In the genomic region with DNA sequence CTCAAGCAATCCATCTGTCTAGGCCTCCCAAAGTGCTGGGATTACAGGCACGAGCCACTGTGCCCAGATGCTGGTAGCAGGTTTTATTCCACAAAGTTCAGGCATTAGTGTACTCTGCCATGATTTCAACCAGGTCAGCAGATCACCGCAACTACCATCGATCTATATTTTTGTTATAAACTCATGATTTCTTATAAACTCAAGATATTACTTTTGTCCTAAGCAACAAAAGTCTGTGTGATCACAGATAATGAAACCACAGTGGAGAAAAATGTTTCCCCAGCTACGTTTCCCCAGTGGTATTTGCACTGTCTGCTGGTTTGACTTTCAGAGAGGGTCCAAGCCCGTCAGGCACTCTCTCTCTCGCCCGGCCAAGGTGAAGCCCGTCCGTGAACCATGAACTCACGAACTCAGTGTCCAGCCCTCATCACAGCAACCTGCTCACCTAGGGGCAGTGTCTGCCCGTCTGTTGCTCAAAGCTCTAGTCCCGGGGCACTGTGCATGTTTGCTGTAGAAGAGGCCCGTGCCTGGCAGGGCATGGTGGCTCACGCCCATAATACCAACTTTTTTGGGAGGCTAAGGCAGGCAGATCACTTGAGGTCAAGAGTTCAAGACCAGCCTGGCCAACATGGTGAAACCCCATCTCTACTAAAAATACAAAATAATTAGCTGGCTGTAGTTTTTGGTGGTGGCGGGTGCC, we compare ENCODE assay signal across 1 cellular context.
TF ChIP-seq lines count a peak whose summit lies in the region.

No MANE protein-coding gene starts in this region.

TF ChIP-seq in HepG2, 621 proteins besides CTCF, POLR2A, EP300 and RAD21 (continued from another document and continues in another):
- TF ChIP-seq HIC2 (CRISPR knock-in tag; IDR thresholded peaks at IDR 0.05; ENCODE audit: low read depth): peak; percentile 99
- 0 out of 2 replicates have a peak, but pooled peaks have one; percentile 50 for TF ChIP-seq ZBED4 (CRISPR knock-in tag; IDR thresholded peaks at IDR 0.05; ENCODE audit: borderline replicate concordance)
- TF ChIP-seq PRPF4 (IDR thresholded peaks at IDR 0.05; ENCODE audit: low read depth, low read length, poor library complexity, severe bottlenecking): no peak
- TF ChIP-seq PRDM15 (CRISPR knock-in tag; IDR thresholded peaks at IDR 0.05): peak; percentile 44; the same call in 1 of the 2 replicates
- TF ChIP-seq ARHGAP35 (CRISPR knock-in tag; IDR thresholded peaks at IDR 0.05; ENCODE audit: borderline replicate concordance): 0 out of 2 replicates have a peak, but pooled peaks have one; percentile 72
- peak; percentile 67 for TF ChIP-seq ZNF629 (CRISPR knock-in tag; conservative IDR thresholded peaks at IDR 0.05)
- TF ChIP-seq HMG20A (CRISPR knock-in tag; IDR thresholded peaks at IDR 0.05; ENCODE audit: borderline replicate concordance): peak; percentile 23; the same call in 1 of the 2 replicates
- TF ChIP-seq ONECUT2 (CRISPR knock-in tag; IDR thresholded peaks at IDR 0.05): no peak
- TF ChIP-seq ZNF556 (CRISPR knock-in tag; IDR thresholded peaks at IDR 0.05; ENCODE audit: borderline replicate concordance): peak; percentile 97
- TF ChIP-seq HNRNPH1 (optimal IDR thresholded peaks at IDR 0.05; ENCODE audit: low read depth, low read length): no peak
- TF ChIP-seq, protein P1, sequence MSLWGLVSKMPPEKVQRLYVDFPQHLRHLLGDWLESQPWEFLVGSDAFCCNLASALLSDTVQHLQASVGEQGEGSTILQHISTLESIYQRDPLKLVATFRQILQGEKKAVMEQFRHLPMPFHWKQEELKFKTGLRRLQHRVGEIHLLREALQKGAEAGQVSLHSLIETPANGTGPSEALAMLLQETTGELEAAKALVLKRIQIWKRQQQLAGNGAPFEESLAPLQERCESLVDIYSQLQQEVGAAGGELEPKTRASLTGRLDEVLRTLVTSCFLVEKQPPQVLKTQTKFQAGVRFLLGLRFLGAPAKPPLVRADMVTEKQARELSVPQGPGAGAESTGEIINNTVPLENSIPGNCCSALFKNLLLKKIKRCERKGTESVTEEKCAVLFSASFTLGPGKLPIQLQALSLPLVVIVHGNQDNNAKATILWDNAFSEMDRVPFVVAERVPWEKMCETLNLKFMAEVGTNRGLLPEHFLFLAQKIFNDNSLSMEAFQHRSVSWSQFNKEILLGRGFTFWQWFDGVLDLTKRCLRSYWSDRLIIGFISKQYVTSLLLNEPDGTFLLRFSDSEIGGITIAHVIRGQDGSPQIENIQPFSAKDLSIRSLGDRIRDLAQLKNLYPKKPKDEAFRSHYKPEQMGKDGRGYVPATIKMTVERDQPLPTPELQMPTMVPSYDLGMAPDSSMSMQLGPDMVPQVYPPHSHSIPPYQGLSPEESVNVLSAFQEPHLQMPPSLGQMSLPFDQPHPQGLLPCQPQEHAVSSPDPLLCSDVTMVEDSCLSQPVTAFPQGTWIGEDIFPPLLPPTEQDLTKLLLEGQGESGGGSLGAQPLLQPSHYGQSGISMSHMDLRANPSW (CRISPR knock-in tag; IDR thresholded peaks at IDR 0.05; ENCODE audit: borderline replicate concordance): no peak
- TF ChIP-seq GTF2F1 (IDR thresholded peaks at IDR 0.05; ENCODE audit: low read length): no peak
- 0 out of 2 replicates have a peak, but pooled peaks have one; percentile 54 for TF ChIP-seq BRD4 (CRISPR knock-in tag; IDR thresholded peaks at IDR 0.05)
- no peak for TF ChIP-seq PCBP2 (optimal IDR thresholded peaks at IDR 0.05; ENCODE audit: low read depth, low read length, poor library complexity, severe bottlenecking)
- TF ChIP-seq TFAP4 (IDR thresholded peaks at IDR 0.05; ENCODE audit: borderline replicate concordance, low read depth): peak; percentile 49; the same call in 1 of the 2 replicates
- TF ChIP-seq, protein P2, sequence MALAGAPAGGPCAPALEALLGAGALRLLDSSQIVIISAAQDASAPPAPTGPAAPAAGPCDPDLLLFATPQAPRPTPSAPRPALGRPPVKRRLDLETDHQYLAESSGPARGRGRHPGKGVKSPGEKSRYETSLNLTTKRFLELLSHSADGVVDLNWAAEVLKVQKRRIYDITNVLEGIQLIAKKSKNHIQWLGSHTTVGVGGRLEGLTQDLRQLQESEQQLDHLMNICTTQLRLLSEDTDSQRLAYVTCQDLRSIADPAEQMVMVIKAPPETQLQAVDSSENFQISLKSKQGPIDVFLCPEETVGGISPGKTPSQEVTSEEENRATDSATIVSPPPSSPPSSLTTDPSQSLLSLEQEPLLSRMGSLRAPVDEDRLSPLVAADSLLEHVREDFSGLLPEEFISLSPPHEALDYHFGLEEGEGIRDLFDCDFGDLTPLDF (CRISPR knock-in tag; IDR thresholded peaks at IDR 0.05): no peak
- no peak for TF ChIP-seq SP1 (IDR thresholded peaks at IDR 0.05)
- peak; percentile 31; the same call in 1 of the 2 replicates for TF ChIP-seq SP1 (CRISPR knock-in tag; IDR thresholded peaks at IDR 0.05)
- TF ChIP-seq RORA (CRISPR knock-in tag; IDR thresholded peaks at IDR 0.05): no peak
- TF ChIP-seq MLLT10 (CRISPR knock-in tag; IDR thresholded peaks at IDR 0.05): no peak
- peak in 1 of 2 experiments; percentile 14; a peak in 1 of 4 replicates for TF ChIP-seq MAFK (conservative IDR thresholded peaks at IDR 0.05 in 1 of 2, IDR thresholded peaks at IDR 0.05 in 1 of 2; ENCODE audit: low read length in 2 of 2)
- no peak; the same call in 1 of the 2 replicates for TF ChIP-seq ZNF333 (CRISPR knock-in tag; IDR thresholded peaks at IDR 0.05; ENCODE audit: borderline replicate concordance)
- peak; percentile 52; the same call in 1 of the 2 replicates for TF ChIP-seq FOXK1 (CRISPR knock-in tag; IDR thresholded peaks at IDR 0.05; ENCODE audit: borderline replicate concordance, low read depth)
- TF ChIP-seq MXD3 (CRISPR knock-in tag; IDR thresholded peaks at IDR 0.05): no peak; the same call in 1 of the 2 replicates
- TF ChIP-seq FOXK2 (IDR thresholded peaks at IDR 0.05): no peak
- no peak for TF ChIP-seq TCF7L2 (IDR thresholded peaks at IDR 0.05; ENCODE audit: low read depth, low read length)
- no peak for TF ChIP-seq TBX3 (IDR thresholded peaks at IDR 0.05; ENCODE audit: borderline replicate concordance)
- no peak for TF ChIP-seq ZNF207 (IDR thresholded peaks at IDR 0.05; ENCODE audit: borderline replicate concordance)
- peak; percentile 57; the same call in 1 of the 2 replicates for TF ChIP-seq TFDP2 (CRISPR knock-in tag; IDR thresholded peaks at IDR 0.05)
- TF ChIP-seq ZFP36L2 (CRISPR knock-in tag; IDR thresholded peaks at IDR 0.05): no peak
- peak; percentile 67; the same call in 1 of the 2 replicates for TF ChIP-seq ZSCAN25 (CRISPR knock-in tag; IDR thresholded peaks at IDR 0.05)
